In the genomic region with DNA sequence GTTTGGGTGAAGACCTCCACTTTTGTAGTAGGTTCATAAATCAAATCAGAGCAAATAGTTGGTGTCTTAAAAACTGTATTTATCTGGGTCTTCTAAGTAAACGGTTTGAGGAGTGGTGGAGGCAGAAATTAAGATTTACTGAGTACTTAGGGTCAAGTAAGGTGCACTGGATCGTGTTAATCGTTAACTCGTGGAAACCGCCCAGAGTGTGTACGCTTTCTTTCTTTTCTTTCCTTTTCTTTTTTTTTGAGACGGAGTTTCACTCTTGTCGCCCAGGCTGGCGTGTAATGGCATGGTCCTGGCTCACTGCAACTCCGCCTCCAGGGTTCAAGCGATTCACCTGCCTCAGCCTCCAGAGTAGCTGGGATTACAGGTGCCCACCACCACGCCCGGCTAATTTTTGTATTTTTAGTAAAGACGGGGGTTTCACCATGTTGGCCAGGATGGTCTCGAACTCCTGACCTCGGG, we compare ENCODE assay signal across 6 cellular contexts. TPM values are rescaled to one million over a fixed set of nuclear protein-coding genes. Genes with fewer than 3 reads are reported as not detected.
A peak's percentile ranks its signal among the peaks of the same experiment; 100 is the strongest.
DNase-seq lines count a peak whose midpoint lies in the region; ATAC-seq and TF ChIP-seq lines count a peak whose summit lies in the region.
"Not testable (repeated sequence)": the region's sequence is repeated elsewhere in the genome, so short reads cannot be mapped to it uniquely, and the experiment has no call there.

No MANE protein-coding gene starts in this region.

- H3K9me3 Mint-ChIP-seq in GM23338; T-helper 1 cell treated with Interleukin-12 subunit alpha and Interleukin-12 subunit beta and Interleukin-4 antibody, amounts not matched to agents 30 μg/mL and 1 μg/mL, for 36 hours; neural crest cell: not testable (repeated sequence)

- H2AFZ ChIP-seq in GM23338, result peak overlapping the region; percentile 52
- H2AFZ ChIP-seq in mammary epithelial cell (ENCODE audit: low read depth, low read length), result peak overlapping the region; percentile 63

- ATAC-seq in GM23338, result not testable (repeated sequence)

- CTCF ChIA-PET in mammary epithelial cell (lab: Charles Lee; ENCODE audit: low non-redundant PET), result interaction anchor here (0.6 to 1.0 kb wide), 3 partner anchors 152 to 268 kb away, joined by 3 to 29 read pairs (median 5); no protein-coding TSS in a partner anchor

- H3K79me2 ChIP-seq in GM23338 (replicated peaks; ENCODE audit: insufficient read depth), result not testable (repeated sequence)
- H3K79me2 ChIP-seq in mammary epithelial cell (ENCODE audit: insufficient read depth, low read length), result peaks cover 18% of the 10 kb centered on the region

- H3K4me3 ChIP-seq in GM23338 (peak overlapping the region; percentile 94), mammary epithelial cell (replicated peaks in 1 of 3; ENCODE audit: insufficient read depth in 1 of 3, low read depth in 2 of 3, low read length in 3 of 3) (peak overlapping the region in 2 of 3 experiments; percentile 29 to 70), iPS DF 6.9 (ENCODE audit: low read length) (peak overlapping the region; percentile 39; the same call in 1 of the 2 replicates), transverse colon (peak overlapping the region; percentile 16 to 99 (median 62))

- peak overlapping the region; percentile 99 for H3K4me3 Mint-ChIP-seq in GM23338
- peak overlapping the region; percentile 99 for H3K4me3 Mint-ChIP-seq in T-helper 1 cell treated with Interleukin-12 subunit alpha and Interleukin-12 subunit beta and Interleukin-4 antibody, amounts not matched to agents 30 μg/mL and 1 μg/mL, for 36 hours
- peak overlapping the region; percentile 56 for H3K4me3 Mint-ChIP-seq in neural crest cell

- not testable (repeated sequence) for H3K36me3 ChIP-seq in GM23338 (ENCODE audit: insufficient read depth); mammary epithelial cell (ENCODE audit: insufficient read depth, low read length); iPS DF 6.9 (ENCODE audit: control insufficient read depth, insufficient read depth, low read length); transverse colon

- TF ChIP-seq EP300 in transverse colon (IDR thresholded peaks at IDR 0.05; ENCODE audit: low read depth), result not testable (repeated sequence)

- H3K4me1 Mint-ChIP-seq in GM23338, result peaks cover 14% of the 10 kb centered on the region
- H3K4me1 Mint-ChIP-seq in T-helper 1 cell treated with Interleukin-12 subunit alpha and Interleukin-12 subunit beta and Interleukin-4 antibody, amounts not matched to agents 30 μg/mL and 1 μg/mL, for 36 hours (ENCODE audit: low read depth), result peaks cover 27% of the 10 kb centered on the region
- H3K4me1 Mint-ChIP-seq in neural crest cell, result peaks cover 21% of the 10 kb centered on the region

- BruUV-seq in mammary epithelial cell (replicated peaks; lab: Mats Ljungman, UMichigan), result TSS peak; percentile 40

- intact Hi-C loops in mammary epithelial cell (cut with micrococcal nuclease); transverse colon (cut with DNase I; ENCODE audit: low total_unique reads): not testable (repeated sequence)

- 31% methylated on average over 11 of the region's 16 CpGs for WGBS in mammary epithelial cell (ENCODE audit: low coverage, missing lambda C conversion rate)
- WGBS in iPS DF 6.9 (ENCODE audit: insufficient coverage, insufficient read length), result no CpG with 5 or more reads among the region's 16 CpGs
- WGBS in transverse colon (ENCODE audit: low coverage in 1 of 2), 2 donors, result 18 to 39% methylated on average over 8 to 16 of the region's 16 CpGs

- not testable (repeated sequence) for H3K27ac ChIP-seq in GM23338 (ENCODE audit: low read depth); mammary epithelial cell (ENCODE audit: insufficient read depth, low read depth, low read length); iPS DF 6.9 (ENCODE audit: low read length)
- H3K27ac ChIP-seq in transverse colon, result peak overlapping the region; percentile 49 to 76 (median 72)

- not testable (repeated sequence) for H3K4me1 ChIP-seq in GM23338 (ENCODE audit: insufficient read depth); mammary epithelial cell (ENCODE audit: insufficient read depth, low read length); iPS DF 6.9 (ENCODE audit: control insufficient read depth, insufficient read depth, low read length)
- H3K4me1 ChIP-seq in transverse colon, result peaks cover 9 to 20% (median 12%) of the 10 kb centered on the region in 4 donors

- dilution Hi-C loops in mammary epithelial cell (cut with HindIII; ENCODE audit: low sequenced_read_pairs), result not testable (repeated sequence)

- TF ChIP-seq CTCF in GM23338 (conservative IDR thresholded peaks at IDR 0.05; ENCODE audit: low read depth in 2 of 2); mammary epithelial cell (conservative IDR thresholded peaks at IDR 0.05 in 1 of 2, IDR thresholded peaks at IDR 0.05 in 1 of 2; ENCODE audit: extremely low read depth in 1 of 2, insufficient read depth in 1 of 2, low read depth in 1 of 2, low read length in 2 of 2); neural crest cell (conservative IDR thresholded peaks at IDR 0.05); transverse colon (IDR thresholded peaks at IDR 0.05): not testable (repeated sequence)

- peak overlapping the region; percentile 54; the same call in 1 of the 2 replicates for H3K27ac Mint-ChIP-seq in GM23338
- H3K27ac Mint-ChIP-seq in T-helper 1 cell treated with Interleukin-12 subunit alpha and Interleukin-12 subunit beta and Interleukin-4 antibody, amounts not matched to agents 30 μg/mL and 1 μg/mL, for 36 hours; neural crest cell (ENCODE audit: unreplicated experiment): not testable (repeated sequence)

- not testable (repeated sequence) for H3K9me3 ChIP-seq in mammary epithelial cell (replicated peaks; ENCODE audit: insufficient read depth, low read length); iPS DF 6.9 (ENCODE audit: control insufficient read depth, insufficient read depth, low read length); transverse colon

- H3K4me2 ChIP-seq in GM23338 (peak overlapping the region; percentile 60; the same call in 1 of the 2 replicates), mammary epithelial cell (ENCODE audit: insufficient read depth, low read depth, low read length) (peak overlapping the region; percentile 12)

- in situ Hi-C loops in mammary epithelial cell (cut with MboI; ENCODE audit: low sequenced_read_pairs in 2 of 2); transverse colon (cut with MboI; ENCODE audit: low pct_ligation_motif_present in 1 of 4, low pct_unique_long_range_greater_than_20kb in 1 of 4, low sequenced_read_pairs in 3 of 4): not testable (repeated sequence)

- not testable (repeated sequence) for TF ChIP-seq POLR2A in transverse colon (IDR thresholded peaks at IDR 0.05)

- H3K27me3 ChIP-seq in GM23338 (ENCODE audit: insufficient read depth); mammary epithelial cell (ENCODE audit: insufficient read depth, low read length); iPS DF 6.9 (ENCODE audit: control insufficient read depth, insufficient read depth, low read length); transverse colon: not testable (repeated sequence)

- H3K9me2 ChIP-seq in GM23338 (ENCODE audit: insufficient read depth), result not testable (repeated sequence)

- peaks cover 24% of the 10 kb centered on the region for H3K36me3 Mint-ChIP-seq in GM23338 (ENCODE audit: low read depth)
- H3K36me3 Mint-ChIP-seq in T-helper 1 cell treated with Interleukin-12 subunit alpha and Interleukin-12 subunit beta and Interleukin-4 antibody, amounts not matched to agents 30 μg/mL and 1 μg/mL, for 36 hours (ENCODE audit: low read depth), result peaks cover 15% of the 10 kb centered on the region
- not testable (repeated sequence) for H3K36me3 Mint-ChIP-seq in neural crest cell (ENCODE audit: low read depth)

- not testable (repeated sequence) for H3F3A ChIP-seq in GM23338 (replicated peaks; ENCODE audit: low read depth)

- not testable (repeated sequence) for H3K9ac ChIP-seq in mammary epithelial cell (ENCODE audit: insufficient read depth, low read length)

- not testable (repeated sequence) for DNase-seq in GM23338 (ENCODE audit: low spot score); mammary epithelial cell; iPS DF 6.9 (ENCODE audit: low read depth, low spot score); neural crest cell (ENCODE audit: low read depth, low spot score)
- peak; percentile 47 for DNase-seq in transverse colon

- H4K20me1 ChIP-seq in GM23338 (replicated peaks; ENCODE audit: insufficient read depth); mammary epithelial cell (ENCODE audit: insufficient read depth, low read length): not testable (repeated sequence)

- H3K27me3 Mint-ChIP-seq in GM23338 (ENCODE audit: insufficient read depth, low read depth, poor library complexity); T-helper 1 cell treated with Interleukin-12 subunit alpha and Interleukin-12 subunit beta and Interleukin-4 antibody, amounts not matched to agents 30 μg/mL and 1 μg/mL, for 36 hours (ENCODE audit: low read depth); neural crest cell (ENCODE audit: low read depth): not testable (repeated sequence)

RNA-seq across cellular contexts. Expression of a gene that starts 0.7 kb away (rescaled TPM):
- 32.6 and 46.5 TPM in 2 replicates for total RNA-seq in GM23338 (2014; rRNA removed; shearing (Covaris generic))
- 14.1 and 14.8 TPM in 2 replicates for polyA plus RNA-seq in GM23338 (2016; fragmentation: Nextera tagmentation; extraction: Ambion mirVana)
- 10 to 100 TPM; 17.0 to 41.1 TPM for total RNA-seq in mammary epithelial cell
- 28.8 TPM for polyA plus RNA-seq in mammary epithelial cell
- 22.1 TPM for polyA minus RNA-seq in mammary epithelial cell
- total RNA-seq in neural crest cell, result 72.6 and 78.5 TPM in 2 replicates
- 10 to 100 TPM in 1 of 4 donors, 1 to 10 TPM in 3; 2.0 to 44.5 (median 6.8) TPM for total RNA-seq in transverse colon

RNA-seq across cellular contexts. Expression of a gene that starts 6.7 kb away (rescaled TPM):
- total RNA-seq in GM23338 (2014; rRNA removed; shearing (Covaris generic)), result 34.0 and 36.4 TPM in 2 replicates
- polyA plus RNA-seq in GM23338 (2016; fragmentation: Nextera tagmentation; extraction: Ambion mirVana) (13.7 and 14.2 TPM in 2 replicates), mammary epithelial cell (23.6 TPM)
- total RNA-seq in mammary epithelial cell (10 to 100 TPM; 17.7 to 25.7 TPM), neural crest cell (61.3 and 68.2 TPM in 2 replicates), transverse colon (10 to 100 TPM; 13.1 to 64.7 (median 25.8) TPM)
- polyA minus RNA-seq in mammary epithelial cell, result 24.7 TPM

RNA-seq across cellular contexts. Expression of a gene that starts 23.0 kb away (rescaled TPM):
- 140 and 154 TPM in 2 replicates for total RNA-seq in GM23338 (2014; rRNA removed; shearing (Covaris generic))
- polyA plus RNA-seq in GM23338 (2016; fragmentation: Nextera tagmentation; extraction: Ambion mirVana), result 58.3 and 71.6 TPM in 2 replicates
- total RNA-seq in mammary epithelial cell, result 100 to 1,000 TPM; 192 to 315 TPM
- polyA plus RNA-seq in mammary epithelial cell, result 130 TPM
- polyA minus RNA-seq in mammary epithelial cell, result 239 TPM
- 160 and 178 TPM in 2 replicates for total RNA-seq in neural crest cell
- total RNA-seq in transverse colon, result 100 to 1,000 TPM; 149 to 322 (median 230) TPM

RNA-seq across cellular contexts. Expression of a gene that starts 24.6 kb away (rescaled TPM):
- total RNA-seq in GM23338 (2014; rRNA removed; shearing (Covaris generic)), result not detected in 2 replicates
- polyA plus RNA-seq in GM23338 (2016; fragmentation: Nextera tagmentation; extraction: Ambion mirVana) (not detected in 2 replicates), mammary epithelial cell (not detected)
- total RNA-seq in mammary epithelial cell (not detected), neural crest cell (not detected in 2 replicates), transverse colon (not detected)
- polyA minus RNA-seq in mammary epithelial cell, result not detected

RNA-seq across cellular contexts. Expression of a gene that starts 33.4 kb away (rescaled TPM):
- 0.12 TPM in 1 of 2 replicates, not detected in the other for total RNA-seq in GM23338 (2014; rRNA removed; shearing (Covaris generic))
- polyA plus RNA-seq in GM23338 (2016; fragmentation: Nextera tagmentation; extraction: Ambion mirVana), result 0.32 and 0.40 TPM in 2 replicates
- total RNA-seq in mammary epithelial cell, result not detected
- 0.03 TPM for polyA plus RNA-seq in mammary epithelial cell
- polyA minus RNA-seq in mammary epithelial cell, result not detected
- total RNA-seq in neural crest cell, result not detected in 2 replicates
- total RNA-seq in transverse colon, result under 1 TPM in 2 of 4 donors, not detected in 2; 0.16 to 0.41 TPM

Comparison
In these comparisons a context has a peak if more than half of its experiments do, and no peak if none do; other contexts are left out.
1. H3K4me3 ChIP-seq: peak in every context shown above with its lines; median percentile 94 in GM23338; 62 in transverse colon; 50 in mammary epithelial cell; 39 in iPS DF 6.9.